ENCODE assay signal across 1 cellular context in genomic region chr15:84616235-84616634, GRCh38.
TF ChIP-seq lines count a peak whose summit lies in the region.

No MANE protein-coding gene starts in this region.

TF ChIP-seq in SK-N-SH, 30 proteins besides CTCF, POLR2A, EP300 and RAD21 (continued from another document):
- TF ChIP-seq, protein P1, sequence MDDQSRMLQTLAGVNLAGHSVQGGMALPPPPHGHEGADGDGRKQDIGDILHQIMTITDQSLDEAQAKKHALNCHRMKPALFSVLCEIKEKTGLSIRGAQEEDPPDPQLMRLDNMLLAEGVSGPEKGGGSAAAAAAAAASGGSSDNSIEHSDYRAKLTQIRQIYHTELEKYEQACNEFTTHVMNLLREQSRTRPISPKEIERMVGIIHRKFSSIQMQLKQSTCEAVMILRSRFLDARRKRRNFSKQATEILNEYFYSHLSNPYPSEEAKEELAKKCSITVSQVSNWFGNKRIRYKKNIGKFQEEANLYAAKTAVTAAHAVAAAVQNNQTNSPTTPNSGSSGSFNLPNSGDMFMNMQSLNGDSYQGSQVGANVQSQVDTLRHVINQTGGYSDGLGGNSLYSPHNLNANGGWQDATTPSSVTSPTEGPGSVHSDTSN (IDR thresholded peaks at IDR 0.05) = no peak
- TF ChIP-seq SMC3 (IDR thresholded peaks at IDR 0.05; ENCODE audit: low read depth, low read length) (no peak), REST (IDR thresholded peaks at IDR 0.05; ENCODE audit: low read depth, low read length) (no peak), ZBTB33 (IDR thresholded peaks at IDR 0.05; ENCODE audit: borderline replicate concordance, low read depth) (no peak), NRF1 (IDR thresholded peaks at IDR 0.05; ENCODE audit: low read depth, low read length) (no peak)
